In genomic region chr1:53111073-53111556, GRCh38 we compare ENCODE assay signal across 16 cellular contexts. TPM values are rescaled to one million over a fixed set of nuclear protein-coding genes. Genes with fewer than 3 reads are reported as not detected.
DNase-seq lines count a peak whose midpoint lies in the region; ATAC-seq and TF ChIP-seq lines count a peak whose summit lies in the region.
"Had no signal": no experiment of that assay in that cellular context is flagged by ENCODE, and none has a peak within 500 bp of the region (broad histone marks: within the 10 kb centered on the region; RNA-seq: fewer than 3 reads in every experiment).

No MANE protein-coding gene starts in this region.

- no peak for TF ChIP-seq EP300 in transverse colon (IDR thresholded peaks at IDR 0.05; ENCODE audit: low read depth)

- H3K27ac ChIP-seq in transverse colon = peak overlapping the region; percentile 1 to 45 (median 38)
- H3K27ac ChIP-seq: cardiac muscle cell, gastrocnemius medialis, prostate gland had no signal

- no peak overlapping the region for H3K27ac Mint-ChIP-seq in activated CD4-positive, alpha-beta T cell treated with anti-CD3 and anti-CD28 coated beads, Interleukin-2, amount 10 ng/mL, durations not matched to agents 7 days and 5 days
- H3K27ac Mint-ChIP-seq in activated T-helper 17 cell treated with anti-CD3 and anti-CD28 coated beads, Interleukin-2, amount 50 U/mL, for 72 hours = no peak overlapping the region
- H3K27ac Mint-ChIP-seq: T-helper 1 cell treated with Interleukin-12 subunit alpha and Interleukin-12 subunit beta and Interleukin-4 antibody, amounts not matched to agents 30 μg/mL and 1 μg/mL, for 36 hours had no signal

- intact Hi-C loops in left colon (cut with DNase I, micrococcal nuclease) (no loop called here), transverse colon (cut with DNase I; ENCODE audit: low total_unique reads) (no loop called here)

- H3K4me1 ChIP-seq in transverse colon = peaks cover 17 to 43% (median 21%) of the 10 kb centered on the region in 4 donors

- no peak for TF ChIP-seq POLR2A in transverse colon (IDR thresholded peaks at IDR 0.05)

- H3K4me3 Mint-ChIP-seq in activated CD4-positive, alpha-beta T cell treated with anti-CD3 and anti-CD28 coated beads, Interleukin-2, amount 10 ng/mL, durations not matched to agents 7 days and 5 days = no peak overlapping the region
- no peak overlapping the region for H3K4me3 Mint-ChIP-seq in activated T-helper 17 cell treated with anti-CD3 and anti-CD28 coated beads, Interleukin-2, amount 50 U/mL, for 72 hours
- H3K4me3 Mint-ChIP-seq: T-helper 1 cell treated with Interleukin-12 subunit alpha and Interleukin-12 subunit beta and Interleukin-4 antibody, amounts not matched to agents 30 μg/mL and 1 μg/mL, for 36 hours had no signal

- in situ Hi-C loops in transverse colon (cut with MboI; ENCODE audit: low pct_ligation_motif_present in 1 of 4, low pct_unique_long_range_greater_than_20kb in 1 of 4, low sequenced_read_pairs in 3 of 4) = no loop called here

- no peak overlapping the region for H3K4me3 ChIP-seq in transverse colon
- H3K4me3 ChIP-seq: cardiac muscle cell, gastrocnemius medialis, GM12878, prostate gland had no signal

- 39 to 58% methylated on average over 4 to 10 of the region's 10 CpGs for WGBS in transverse colon (ENCODE audit: low coverage in 1 of 2), 2 donors

- no peaks in the 10 kb centered on the region for H3K36me3 ChIP-seq in transverse colon
- H3K36me3 ChIP-seq: cardiac muscle cell, gastrocnemius medialis, prostate gland had no signal

- H3K27me3 Mint-ChIP-seq in activated CD4-positive, alpha-beta T cell treated with anti-CD3 and anti-CD28 coated beads, Interleukin-2, amount 10 ng/mL, durations not matched to agents 7 days and 5 days = peaks cover 6% of the 10 kb centered on the region
- no peaks in the 10 kb centered on the region for H3K27me3 Mint-ChIP-seq in activated T-helper 17 cell treated with anti-CD3 and anti-CD28 coated beads, Interleukin-2, amount 50 U/mL, for 72 hours

- ATAC-seq in activated T-helper 17 cell treated with anti-CD3 and anti-CD28 coated beads, Interleukin-2, amount 50 U/mL, for 72 hours (replicated peaks) = peak; percentile 53
- ATAC-seq in left colon = peak; percentile 96
- no peak for ATAC-seq in HG02759 (IDR thresholded peaks at IDR 0.05; ENCODE audit: unreplicated experiment)
- no peak for ATAC-seq in GM18909 (IDR thresholded peaks at IDR 0.05; ENCODE audit: poor library complexity, unreplicated experiment)
- ATAC-seq: GM12878 had no signal

- DNase-seq in activated CD4-positive, alpha-beta T cell treated with anti-CD3 and anti-CD28 coated beads, Interleukin-2, amount 50 U/mL, for 48 hours = peak; percentile 2 to 10
- no peak for DNase-seq in activated CD4-positive, alpha-beta T cell treated with anti-CD3 and anti-CD28 coated beads, Interleukin-2, amount 10 ng/mL, durations not matched to agents 7 days and 5 days
- DNase-seq in left colon = peak; percentile 80 to 81
- peak; percentile 84 for DNase-seq in transverse colon
- DNase-seq in glomerular visceral epithelial cell (ENCODE audit: extremely low spot score) = no peak
- DNase-seq: DMS153, gastrocnemius medialis, HCEC 1CT, left cardiac atrium had no signal

- CTCF ChIA-PET in activated CD4-positive, alpha-beta T cell treated with anti-CD3 and anti-CD28 coated beads, Interleukin-2, amount 10 ng/mL, durations not matched to agents 7 days and 5 days (lab: Charles Lee) = interaction anchor here (1.6 kb wide), 1 partner anchor 10 kb away, joined by 4 read pairs; no protein-coding TSS in a partner anchor

- POLR2A ChIA-PET in activated CD4-positive, alpha-beta T cell treated with anti-CD3 and anti-CD28 coated beads, Interleukin-2, amount 10 ng/mL, durations not matched to agents 7 days and 5 days (lab: Charles Lee) = no interaction called here

- no peaks in the 10 kb centered on the region for H3K9me3 ChIP-seq in transverse colon
- H3K9me3 ChIP-seq: gastrocnemius medialis, prostate gland had no signal

- H3K36me3 Mint-ChIP-seq in activated CD4-positive, alpha-beta T cell treated with anti-CD3 and anti-CD28 coated beads, Interleukin-2, amount 10 ng/mL, durations not matched to agents 7 days and 5 days (ENCODE audit: low read depth) = no peaks in the 10 kb centered on the region
- no peaks in the 10 kb centered on the region for H3K36me3 Mint-ChIP-seq in activated T-helper 17 cell treated with anti-CD3 and anti-CD28 coated beads, Interleukin-2, amount 50 U/mL, for 72 hours (ENCODE audit: low read depth)

- peaks cover 25% of the 10 kb centered on the region for H3K4me1 Mint-ChIP-seq in activated CD4-positive, alpha-beta T cell treated with anti-CD3 and anti-CD28 coated beads, Interleukin-2, amount 10 ng/mL, durations not matched to agents 7 days and 5 days
- peaks cover 9% of the 10 kb centered on the region for H3K4me1 Mint-ChIP-seq in activated T-helper 17 cell treated with anti-CD3 and anti-CD28 coated beads, Interleukin-2, amount 50 U/mL, for 72 hours

- peaks cover 2% of the 10 kb centered on the region for H3K9me3 Mint-ChIP-seq in activated CD4-positive, alpha-beta T cell treated with anti-CD3 and anti-CD28 coated beads, Interleukin-2, amount 10 ng/mL, durations not matched to agents 7 days and 5 days
- no peaks in the 10 kb centered on the region for H3K9me3 Mint-ChIP-seq in activated T-helper 17 cell treated with anti-CD3 and anti-CD28 coated beads, Interleukin-2, amount 50 U/mL, for 72 hours
- H3K9me3 Mint-ChIP-seq: T-helper 1 cell treated with Interleukin-12 subunit alpha and Interleukin-12 subunit beta and Interleukin-4 antibody, amounts not matched to agents 30 μg/mL and 1 μg/mL, for 36 hours had no signal

- peak in 1 of 5 experiments; percentile 20 for TF ChIP-seq CTCF in transverse colon (IDR thresholded peaks at IDR 0.05)

- H3K27me3 ChIP-seq in transverse colon = no peaks in the 10 kb centered on the region
- H3K27me3 ChIP-seq: gastrocnemius medialis had no signal

RNA-seq across cellular contexts. Expression of gene SLC1A7, which starts 31.3 kb away (rescaled TPM):
- total RNA-seq in activated CD4-positive, alpha-beta T cell treated with anti-CD3 and anti-CD28 coated beads, Interleukin-2, amount 10 ng/mL, durations not matched to agents 7 days and 5 days = not detected
- total RNA-seq in activated T-helper 17 cell treated with anti-CD3 and anti-CD28 coated beads, Interleukin-2, amount 50 U/mL, for 72 hours = not detected
- total RNA-seq in left colon (1 to 10 TPM in 1 of 2 donors, under 1 TPM in 1; 0.58 to 1.1 TPM), transverse colon (1 to 10 TPM in 3 of 4 donors, not detected in 1; 1.1 to 1.6 (median 1.6) TPM)
- total RNA-seq: cardiac muscle cell, GM12878 had no signal

RNA-seq across cellular contexts. Expression of gene PODN, which starts 49.1 kb away (rescaled TPM):
- not detected for total RNA-seq in activated CD4-positive, alpha-beta T cell treated with anti-CD3 and anti-CD28 coated beads, Interleukin-2, amount 10 ng/mL, durations not matched to agents 7 days and 5 days
- not detected for total RNA-seq in activated T-helper 17 cell treated with anti-CD3 and anti-CD28 coated beads, Interleukin-2, amount 50 U/mL, for 72 hours
- total RNA-seq in left colon (10 to 100 TPM in 1 of 2 donors, 1 to 10 TPM in 1; 6.2 to 22.0 TPM), transverse colon (10 to 100 TPM; 29.4 to 43.6 (median 35.6) TPM)

Comparison
In these comparisons a context has a peak if more than half of its experiments do, and no peak if none do; other contexts are left out.
1. DNase-seq: peak in activated CD4-positive, alpha-beta T cell treated with anti-CD3 and anti-CD28 coated beads, Interleukin-2, amount 50 U/mL, for 48 hours (2 of 2), left colon (2 of 2) and transverse colon (single experiment); none in activated CD4-positive, alpha-beta T cell treated with anti-CD3 and anti-CD28 coated beads, Interleukin-2, amount 10 ng/mL, durations not matched to agents 7 days and 5 days (single experiment) and glomerular visceral epithelial cell (single experiment).
2. ATAC-seq: peak in activated T-helper 17 cell treated with anti-CD3 and anti-CD28 coated beads, Interleukin-2, amount 50 U/mL, for 72 hours (single experiment) and left colon (single experiment); none in HG02759 (single experiment) and GM18909 (single experiment).
3. RNA of gene PODN, which starts 49.1 kb away (total RNA-seq): 29.4 to 43.6 TPM in transverse colon and 6.2 to 22.0 TPM in left colon; not detected in activated CD4-positive, alpha-beta T cell treated with anti-CD3 and anti-CD28 coated beads, Interleukin-2, amount 10 ng/mL, durations not matched to agents 7 days and 5 days and not detected in activated T-helper 17 cell treated with anti-CD3 and anti-CD28 coated beads, Interleukin-2, amount 50 U/mL, for 72 hours; every median in the first group is over 4 times any median in the second.